In the genomic region with DNA sequence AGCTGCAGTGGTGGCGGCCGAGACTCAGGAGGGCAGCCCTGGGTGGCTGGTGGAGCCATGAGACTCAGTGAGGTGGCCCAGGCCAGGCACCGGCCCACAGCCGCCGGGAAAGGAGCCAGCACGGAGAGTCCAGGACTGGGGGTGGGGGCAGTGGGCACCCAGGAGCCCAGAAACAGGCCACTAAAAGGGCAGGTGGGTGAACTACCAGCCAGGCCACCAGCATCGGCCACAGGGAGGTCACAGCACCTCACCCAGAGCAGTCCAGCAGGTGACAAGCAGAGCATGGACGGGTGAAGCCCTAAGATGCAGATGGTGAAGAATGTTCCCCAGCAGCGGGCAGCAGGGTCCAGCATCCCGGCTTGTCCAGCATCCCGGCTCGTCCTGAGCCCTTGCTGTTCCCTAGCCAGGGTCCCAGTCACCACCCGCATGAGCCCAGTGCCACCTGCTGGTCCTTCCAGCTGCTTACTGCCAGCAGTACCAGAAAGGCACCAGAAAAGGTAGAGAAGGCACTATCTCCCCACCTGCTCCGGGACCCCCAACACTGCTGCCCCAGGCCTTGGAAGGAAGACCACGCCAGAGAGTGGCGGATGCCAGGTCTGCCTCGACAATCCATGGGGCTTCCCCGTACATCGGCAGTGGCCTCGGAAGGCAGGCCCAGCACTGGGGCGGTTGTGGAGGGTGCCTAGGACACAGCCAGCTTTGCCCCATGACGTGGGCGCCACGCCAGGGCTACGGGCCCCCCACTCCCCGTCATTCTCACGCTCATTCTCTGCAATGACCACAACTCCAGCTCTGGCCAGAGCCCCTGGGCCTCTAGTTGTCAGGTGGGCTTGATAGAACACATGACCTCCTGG, we compare ENCODE assay signal across 8 cellular contexts. TPM values are rescaled to one million over a fixed set of nuclear protein-coding genes. Genes with fewer than 3 reads are reported as not detected.
DNase-seq lines count a peak whose midpoint lies in the region; ATAC-seq and TF ChIP-seq lines count a peak whose summit lies in the region.

No MANE protein-coding gene starts in this region.

- H3K27me3 ChIP-seq in ACC112 (ENCODE audit: insufficient read depth, low read length) (no peaks in the 10 kb centered on the region), endodermal cell (ENCODE audit: control insufficient read depth, insufficient read depth, low read length, poor library complexity, severe bottlenecking) (no peaks in the 10 kb centered on the region), suprapubic skin (no peaks in the 10 kb centered on the region)

- no peaks in the 10 kb centered on the region for H3K9me3 Mint-ChIP-seq in activated CD8-positive, alpha-beta T cell treated with anti-CD3 and anti-CD28 coated beads for 36 hours
- no peaks in the 10 kb centered on the region for H3K9me3 Mint-ChIP-seq in endodermal cell

- H3K36me3 ChIP-seq in ACC112 (ENCODE audit: insufficient read depth, low read length) = no peaks in the 10 kb centered on the region
- H3K36me3 ChIP-seq in endodermal cell (ENCODE audit: control insufficient read depth, insufficient read depth, low read length) = peaks cover 7% of the 10 kb centered on the region
- peaks cover 9% of the 10 kb centered on the region for H3K36me3 ChIP-seq in mesodermal cell (ENCODE audit: control insufficient read depth, insufficient read depth, low read length)
- peaks cover 3% of the 10 kb centered on the region for H3K36me3 ChIP-seq in suprapubic skin

- peak; percentile 70 for TF ChIP-seq CTCF in GM12865 (IDR thresholded peaks at IDR 0.05; ENCODE audit: insufficient read depth, low read depth, low read length, missing control alignments)
- peak; percentile 75 for TF ChIP-seq CTCF in activated CD8-positive, alpha-beta T cell treated with anti-CD3 and anti-CD28 coated beads for 36 hours (IDR thresholded peaks at IDR 0.05)
- TF ChIP-seq CTCF in endodermal cell (conservative IDR thresholded peaks at IDR 0.05) = peak; percentile 71
- TF ChIP-seq CTCF in suprapubic skin (IDR thresholded peaks at IDR 0.05) = peak; percentile 67 to 68

- H3K4me3 ChIP-seq in ACC112 (ENCODE audit: low read depth, low read length) (peak overlapping the region; percentile 91), GM12865 (ENCODE audit: low read depth, low read length) (peak overlapping the region; percentile 62), endodermal cell (ENCODE audit: low read length) (peak overlapping the region; percentile 91), mesodermal cell (ENCODE audit: extremely low read depth, insufficient read depth, low read length, poor library complexity, severe bottlenecking) (peak overlapping the region; percentile 84), suprapubic skin (peak overlapping the region; percentile 84)

- peak overlapping the region; percentile 34 for H3K27ac Mint-ChIP-seq in activated CD8-positive, alpha-beta T cell treated with anti-CD3 and anti-CD28 coated beads for 36 hours
- H3K27ac Mint-ChIP-seq in endodermal cell = peak overlapping the region; percentile 68

- H3K9me3 ChIP-seq in endodermal cell (ENCODE audit: control insufficient read depth, low read length) = no peaks in the 10 kb centered on the region
- H3K9me3 ChIP-seq in mesodermal cell (ENCODE audit: control insufficient read depth, low read length) = no peaks in the 10 kb centered on the region
- no peaks in the 10 kb centered on the region for H3K9me3 ChIP-seq in suprapubic skin

- H3K27ac ChIP-seq in ACC112 (ENCODE audit: low read depth, low read length) (no peak overlapping the region), endodermal cell (ENCODE audit: low read depth, low read length) (no peak overlapping the region), mesodermal cell (ENCODE audit: low read depth, low read length, severe bottlenecking) (no peak overlapping the region), suprapubic skin (no peak overlapping the region)

- peak overlapping the region; percentile 89 for H3K4me3 Mint-ChIP-seq in activated CD8-positive, alpha-beta T cell treated with anti-CD3 and anti-CD28 coated beads for 36 hours
- H3K4me3 Mint-ChIP-seq in endodermal cell = peak overlapping the region; percentile 76

- peaks cover 5% of the 10 kb centered on the region for H3K36me3 Mint-ChIP-seq in activated CD8-positive, alpha-beta T cell treated with anti-CD3 and anti-CD28 coated beads for 36 hours (ENCODE audit: low read depth)
- H3K36me3 Mint-ChIP-seq in endodermal cell (ENCODE audit: low read depth) = peaks cover 11% of the 10 kb centered on the region

- 91 to 97% methylated on average over 24 to 27 of the region's 27 CpGs for WGBS in endodermal cell (ENCODE audit: insufficient coverage in 1 of 2, insufficient read length in 1 of 2), 2 experiments
- 89 to 90% methylated on average over 23 to 24 of the region's 27 CpGs for WGBS in mesodermal cell (ENCODE audit: insufficient coverage in 2 of 2), 2 experiments
- 40% methylated on average over 8 of the region's 27 CpGs for WGBS in suprapubic skin

- H3K4me1 Mint-ChIP-seq in activated CD8-positive, alpha-beta T cell treated with anti-CD3 and anti-CD28 coated beads for 36 hours (ENCODE audit: low read depth) = peaks cover 12% of the 10 kb centered on the region
- peaks cover 10% of the 10 kb centered on the region for H3K4me1 Mint-ChIP-seq in endodermal cell

- no peaks in the 10 kb centered on the region for H3K27me3 Mint-ChIP-seq in activated CD8-positive, alpha-beta T cell treated with anti-CD3 and anti-CD28 coated beads for 36 hours
- H3K27me3 Mint-ChIP-seq in endodermal cell (ENCODE audit: insufficient read depth) = no peaks in the 10 kb centered on the region

- no peak for ATAC-seq in activated CD8-positive, alpha-beta T cell treated with anti-CD3 and anti-CD28 coated beads for 36 hours
- no peak for ATAC-seq in HG02981 (IDR thresholded peaks at IDR 0.05; ENCODE audit: unreplicated experiment)

- no peak overlapping the region for H3K9ac ChIP-seq in endodermal cell (ENCODE audit: extremely low read depth, low read length, poor library complexity, severe bottlenecking)

- POLR2A ChIA-PET in activated CD8-positive, alpha-beta T cell treated with anti-CD3 and anti-CD28 coated beads for 36 hours (lab: Charles Lee) = interaction anchor here (0.6 to 2.2 kb wide), 8 partner anchors 9 to 75 kb away, joined by 3 to 9 read pairs (median 3); partner anchors contain the start of gene ASPSCR1

- no peak overlapping the region for H2AFZ ChIP-seq in ACC112 (ENCODE audit: low read length, unreplicated experiment)

- peaks cover 11% of the 10 kb centered on the region for H3K4me1 ChIP-seq in ACC112 (ENCODE audit: control insufficient read depth, insufficient read depth, low read length, unreplicated experiment)
- H3K4me1 ChIP-seq in endodermal cell (ENCODE audit: control insufficient read depth, insufficient read depth, low read length) = peaks cover 4% of the 10 kb centered on the region
- H3K4me1 ChIP-seq in mesodermal cell (ENCODE audit: control insufficient read depth, insufficient read depth, low read length, poor library complexity, severe bottlenecking) = peaks cover 6% of the 10 kb centered on the region
- H3K4me1 ChIP-seq in suprapubic skin = peaks cover 32% of the 10 kb centered on the region

- intact Hi-C loops in activated CD8-positive, alpha-beta T cell treated with anti-CD3 and anti-CD28 coated beads for 36 hours (cut with micrococcal nuclease) = loop anchor here (5.0 to 10.0 kb wide), 2 partner anchors 64 to 134 kb away; no protein-coding TSS in a partner anchor

- no peak for TF ChIP-seq POLR2A in suprapubic skin (IDR thresholded peaks at IDR 0.05)

- peak; percentile 65 for DNase-seq in GM12865 (ENCODE audit: low read depth)
- DNase-seq in NCI-H460 (ENCODE audit: extremely low read depth, low read depth) = peak; percentile 80
- DNase-seq in activated CD8-positive, alpha-beta T cell treated with anti-CD3 and anti-CD28 coated beads for 36 hours = peak; percentile 84
- peak; percentile 85 for DNase-seq in endodermal cell
- DNase-seq in suprapubic skin (ENCODE audit: low spot score in 2 of 2) = no peak

- H3K79me2 ChIP-seq in ACC112 (ENCODE audit: control insufficient read depth, insufficient read depth, low read length, unreplicated experiment) = no peaks in the 10 kb centered on the region

- TF ChIP-seq EP300 in suprapubic skin (IDR thresholded peaks at IDR 0.05) = no peak

- CTCF ChIA-PET in activated CD8-positive, alpha-beta T cell treated with anti-CD3 and anti-CD28 coated beads for 36 hours (lab: Charles Lee) = interaction anchor here (0.7 to 6.5 kb wide), 30 partner anchors 9 to 357 kb away, joined by 3 to 121 read pairs (median 4); partner anchors contain the start of genes ARL16, DCXR, HGS and MAFG

RNA-seq across cellular contexts. Expression of gene CENPX, which starts 1.6 kb away (rescaled TPM):
- 46.6 and 51.4 TPM in 2 replicates for total RNA-seq in NCI-H460 (2014; rRNA removed; shearing (Covaris generic))
- polyA plus RNA-seq in NCI-H460 (2014; cell fraction: nucleus; rRNA removed) = 486 and 716 TPM in 2 replicates
- 10 to 100 TPM; 88.7 to 98.1 TPM for total RNA-seq in activated CD8-positive, alpha-beta T cell treated with anti-CD3 and anti-CD28 coated beads for 36 hours
- total RNA-seq in endodermal cell (10 to 100 TPM; 80.0 to 85.0 TPM), suprapubic skin (10 to 100 TPM; 75.8 to 81.6 (median 76.8) TPM)
- 62.5 TPM for polyA plus RNA-seq in endodermal cell (2013, experiment 1 of 2)
- 61.5 TPM for polyA plus RNA-seq in endodermal cell (2013, experiment 2 of 2)
- polyA plus RNA-seq in mesodermal cell (2013, experiment 1 of 2) = 51.9 TPM
- 43.9 TPM for polyA plus RNA-seq in mesodermal cell (2013, experiment 2 of 2)

RNA-seq across cellular contexts. Expression of gene LRRC45, which starts 2.0 kb away (rescaled TPM):
- 6.1 and 7.4 TPM in 2 replicates for total RNA-seq in NCI-H460 (2014; rRNA removed; shearing (Covaris generic))
- polyA plus RNA-seq in NCI-H460 (2014; cell fraction: nucleus; rRNA removed) = 137 and 173 TPM in 2 replicates
- 10 to 100 TPM; 12.9 TPM for total RNA-seq in activated CD8-positive, alpha-beta T cell treated with anti-CD3 and anti-CD28 coated beads for 36 hours
- total RNA-seq in endodermal cell (10 to 100 TPM; 35.1 to 38.9 TPM), suprapubic skin (10 to 100 TPM; 14.1 to 18.7 (median 15.4) TPM)
- 22.3 TPM for polyA plus RNA-seq in endodermal cell (2013, experiment 1 of 2)
- polyA plus RNA-seq in endodermal cell (2013, experiment 2 of 2) = 20.1 TPM
- polyA plus RNA-seq in mesodermal cell (2013, experiment 1 of 2) = 10.0 TPM
- 8.2 TPM for polyA plus RNA-seq in mesodermal cell (2013, experiment 2 of 2)

RNA-seq across cellular contexts. Expression of gene RAC3, which starts 10.4 kb away (rescaled TPM):
- total RNA-seq in NCI-H460 (2014; rRNA removed; shearing (Covaris generic)) = 19.0 and 25.5 TPM in 2 replicates
- polyA plus RNA-seq in NCI-H460 (2014; cell fraction: nucleus; rRNA removed) = 122 and 123 TPM in 2 replicates
- 1 to 10 TPM; 5.5 to 5.8 TPM for total RNA-seq in activated CD8-positive, alpha-beta T cell treated with anti-CD3 and anti-CD28 coated beads for 36 hours
- total RNA-seq in endodermal cell (10 to 100 TPM; 45.7 to 53.9 TPM), suprapubic skin (10 to 100 TPM; 13.7 to 34.1 (median 14.8) TPM)
- 58.8 TPM for polyA plus RNA-seq in endodermal cell (2013, experiment 1 of 2)
- 53.5 TPM for polyA plus RNA-seq in endodermal cell (2013, experiment 2 of 2)
- polyA plus RNA-seq in mesodermal cell (2013, experiment 1 of 2) = 57.4 TPM
- 44.7 TPM for polyA plus RNA-seq in mesodermal cell (2013, experiment 2 of 2)

RNA-seq across cellular contexts. Expression of gene DCXR, which starts 16.4 kb away (rescaled TPM):
- total RNA-seq in NCI-H460 (2014; rRNA removed; shearing (Covaris generic)) = 42.6 and 44.3 TPM in 2 replicates
- polyA plus RNA-seq in NCI-H460 (2014; cell fraction: nucleus; rRNA removed) = 136 and 265 TPM in 2 replicates
- total RNA-seq in activated CD8-positive, alpha-beta T cell treated with anti-CD3 and anti-CD28 coated beads for 36 hours = 100 to 1,000 TPM in 1 of 2 experiments, 10 to 100 TPM in 1; 99.2 to 101 TPM
- total RNA-seq in endodermal cell = 10 to 100 TPM; 73.8 to 83.6 TPM
- 84.8 TPM for polyA plus RNA-seq in endodermal cell (2013, experiment 1 of 2)
- polyA plus RNA-seq in endodermal cell (2013, experiment 2 of 2) = 72.9 TPM
- polyA plus RNA-seq in mesodermal cell (2013, experiment 1 of 2) = 73.2 TPM
- polyA plus RNA-seq in mesodermal cell (2013, experiment 2 of 2) = 60.0 TPM
- total RNA-seq in suprapubic skin = 100 to 1,000 TPM; 160 to 267 (median 222) TPM

RNA-seq across cellular contexts. Expression of gene RFNG, which starts 30.5 kb away (rescaled TPM):
- 25.5 and 26.5 TPM in 2 replicates for total RNA-seq in NCI-H460 (2014; rRNA removed; shearing (Covaris generic))
- 111 and 130 TPM in 2 replicates for polyA plus RNA-seq in NCI-H460 (2014; cell fraction: nucleus; rRNA removed)
- total RNA-seq in activated CD8-positive, alpha-beta T cell treated with anti-CD3 and anti-CD28 coated beads for 36 hours = 10 to 100 TPM; 14.2 to 15.3 TPM
- total RNA-seq in endodermal cell (10 to 100 TPM; 46.3 to 54.5 TPM), suprapubic skin (10 to 100 TPM; 46.0 to 61.0 (median 50.8) TPM)
- 44.6 TPM for polyA plus RNA-seq in endodermal cell (2013, experiment 1 of 2)
- polyA plus RNA-seq in endodermal cell (2013, experiment 2 of 2) = 43.4 TPM
- 42.4 TPM for polyA plus RNA-seq in mesodermal cell (2013, experiment 1 of 2)
- polyA plus RNA-seq in mesodermal cell (2013, experiment 2 of 2) = 31.9 TPM

Comparison
In these comparisons a context has a peak if more than half of its experiments do, and no peak if none do; other contexts are left out.
1. DNase-seq: peak in GM12865 (single experiment), NCI-H460 (single experiment), activated CD8-positive, alpha-beta T cell treated with anti-CD3 and anti-CD28 coated beads for 36 hours (single experiment) and endodermal cell (single experiment); none in suprapubic skin (0 of 2).
2. Peak in every context shown above with its lines, with median percentiles within 50 percentile points of each other: H3K4me3 ChIP-seq and CTCF ChIP-seq.